In genomic region chr18:61334951-61335736, GRCh38 we compare ENCODE assay signal across 15 cellular contexts. TPM values are rescaled to one million over a fixed set of nuclear protein-coding genes. Genes with fewer than 3 reads are reported as not detected.
A peak's percentile ranks its signal among the peaks of the same experiment; 100 is the strongest.
DNase-seq lines count a peak whose midpoint lies in the region; ATAC-seq and TF ChIP-seq lines count a peak whose summit lies in the region.
"Had no signal": no experiment of that assay in that cellular context is flagged by ENCODE, and none has a peak within 500 bp of the region (broad histone marks: within the 10 kb centered on the region; RNA-seq: fewer than 3 reads in every experiment).

No MANE protein-coding gene starts in this region.

- ATAC-seq in GM18517 (IDR thresholded peaks at IDR 0.05; ENCODE audit: unreplicated experiment), result no peak
- ATAC-seq: PC-3 had no signal

- H3K9me3 ChIP-seq in neural progenitor cell (ENCODE audit: low read depth) (no peaks in the 10 kb centered on the region), uterus (no peaks in the 10 kb centered on the region)
- H3K9me3 ChIP-seq: left lung had no signal

- peak overlapping the region; percentile 99 for H2AFZ ChIP-seq in neural progenitor cell (replicated peaks)

- no peaks in the 10 kb centered on the region for H3K79me2 ChIP-seq in neural progenitor cell (ENCODE audit: low read depth)

- H3K27ac ChIP-seq in neural progenitor cell, result no peak overlapping the region
- H3K27ac ChIP-seq in uterus, result no peak overlapping the region
- H3K27ac ChIP-seq: left lung had no signal

- H3K27me3 ChIP-seq in neural progenitor cell (peaks cover 64% of the 10 kb centered on the region), uterus (peaks cover 0 to 10% of the 10 kb centered on the region in 2 donors)

- TF ChIP-seq POLR2A in uterus (IDR thresholded peaks at IDR 0.05), result no peak

- H3K27ac Mint-ChIP-seq in glutamatergic neuron (ENCODE audit: unreplicated experiment) (no peak overlapping the region), neural progenitor cell (no peak overlapping the region)
- H3K27ac Mint-ChIP-seq: IgD-negative memory B cell had no signal

- intact Hi-C loops in uterus (cut with DNase I; ENCODE audit: low total_unique reads), result no loop called here

- H3K36me3 Mint-ChIP-seq in glutamatergic neuron (ENCODE audit: unreplicated experiment) (peaks cover 5% of the 10 kb centered on the region), neural progenitor cell (no peaks in the 10 kb centered on the region)
- H3K36me3 Mint-ChIP-seq: IgD-negative memory B cell had no signal

- H3K27me3 Mint-ChIP-seq in glutamatergic neuron (ENCODE audit: unreplicated experiment), result peaks cover 21% of the 10 kb centered on the region
- peaks cover 12% of the 10 kb centered on the region for H3K27me3 Mint-ChIP-seq in neural progenitor cell (ENCODE audit: insufficient read depth, low read depth)

- H3K9ac ChIP-seq in neural progenitor cell, result no peak overlapping the region

- TF ChIP-seq CTCF in glutamatergic neuron (IDR thresholded peaks at IDR 0.05; ENCODE audit: partially characterized antibody, unreplicated experiment) (no peak), neural progenitor cell (IDR thresholded peaks at IDR 0.05) (no peak), uterus (IDR thresholded peaks at IDR 0.05) (no peak)

- peaks cover 14% of the 10 kb centered on the region for H3F3A ChIP-seq in neural progenitor cell (ENCODE audit: low read depth)

- peak overlapping the region; percentile 99 for H3K4me2 ChIP-seq in neural progenitor cell

- H3K36me3 ChIP-seq in neural progenitor cell (no peaks in the 10 kb centered on the region), uterus (no peaks in the 10 kb centered on the region)
- H3K36me3 ChIP-seq: left lung had no signal

- DNase-seq in C1 segment of cervical spinal cord (lab: John Stamatoyannopoulos, UW) (peak in 10 of 14 donors; percentile 30 to 82 (median 56)), NCI-H69 (lab: John Stamatoyannopoulos, UW) (peak; percentile 65), glutamatergic neuron (no peak), neural progenitor cell (ENCODE audit: low spot score) (no peak), uterus (no peak), AG08395 (ENCODE audit: low spot score) (no peak)
- DNase-seq in stimulated activated naive CD4-positive, alpha-beta T cell treated with Interleukin-2 at 50 U/mL for 16 hours (lab: John Stamatoyannopoulos, UW), result no peak
- DNase-seq: activated CD4-positive, CD25-positive, alpha-beta regulatory T cell treated with anti-CD3 and anti-CD28 coated beads, Interleukin-2, amount 50 U/mL, for 72 hours; DMS 273 treated with DMSO at 0.1 percent for 48 hours; effector CD8-positive, alpha-beta T cell; NCI-H446; PC-3 had no signal

- peaks cover 11% of the 10 kb centered on the region for H3K4me1 ChIP-seq in neural progenitor cell
- no peaks in the 10 kb centered on the region for H3K4me1 ChIP-seq in uterus

- H3K4me1 Mint-ChIP-seq in glutamatergic neuron (ENCODE audit: low read depth, unreplicated experiment) (peaks cover 6% of the 10 kb centered on the region), neural progenitor cell (peaks cover 27% of the 10 kb centered on the region)

- H3K4me3 ChIP-seq in neural progenitor cell (peak overlapping the region; percentile 87), uterus (no peak overlapping the region)
- H3K4me3 ChIP-seq: left lung had no signal

- H3K4me3 Mint-ChIP-seq in glutamatergic neuron (ENCODE audit: unreplicated experiment) (peak overlapping the region; percentile 92), neural progenitor cell (peak overlapping the region; percentile 96)

- H3K9me3 Mint-ChIP-seq in glutamatergic neuron (ENCODE audit: unreplicated experiment) (peaks cover 3% of the 10 kb centered on the region), neural progenitor cell (no peaks in the 10 kb centered on the region)

- no peaks in the 10 kb centered on the region for H4K20me1 ChIP-seq in neural progenitor cell (ENCODE audit: low read depth)

RNA-seq across cellular contexts. Expression of gene CDH20, which starts 1.9 kb away (rescaled TPM):
- 0.47 TPM for total RNA-seq in glutamatergic neuron (ENCODE audit: unreplicated experiment)
- 1.6 and 1.9 TPM in 2 replicates for total RNA-seq in neural progenitor cell (ENCODE audit: low replicate concordance)
- total RNA-seq in uterus, result 1 to 10 TPM in 1 of 4 donors, not detected in 3; 5.9 TPM
- total RNA-seq: PC-3 had no signal

Comparison
In these comparisons a context has a peak if more than half of its experiments do, and no peak if none do; other contexts are left out.
1. DNase-seq: peak in C1 segment of cervical spinal cord (10 of 14) and NCI-H69 (single experiment); none in glutamatergic neuron (single experiment), neural progenitor cell (single experiment), stimulated activated naive CD4-positive, alpha-beta T cell treated with Interleukin-2 at 50 U/mL for 16 hours (single experiment), uterus (0 of 2) and AG08395 (single experiment).